In genomic region chr6:25205629-25206028, GRCh38 we compare ENCODE assay signal across 4 cellular contexts.
"Had no signal": no experiment of that assay in that cellular context is flagged by ENCODE, and none has a peak within 500 bp of the region (broad histone marks: within the 10 kb centered on the region; RNA-seq: fewer than 3 reads in every experiment).

No MANE protein-coding gene starts in this region.

- ATAC-seq: HepG2, K562 had no signal

- H3K4me3 ChIP-seq: K562 had no signal

- H3K27ac ChIP-seq: HL-60, KMS-11 had no signal
